Comparison of ENCODE assay signal across 18 cellular contexts in the genomic region with DNA sequence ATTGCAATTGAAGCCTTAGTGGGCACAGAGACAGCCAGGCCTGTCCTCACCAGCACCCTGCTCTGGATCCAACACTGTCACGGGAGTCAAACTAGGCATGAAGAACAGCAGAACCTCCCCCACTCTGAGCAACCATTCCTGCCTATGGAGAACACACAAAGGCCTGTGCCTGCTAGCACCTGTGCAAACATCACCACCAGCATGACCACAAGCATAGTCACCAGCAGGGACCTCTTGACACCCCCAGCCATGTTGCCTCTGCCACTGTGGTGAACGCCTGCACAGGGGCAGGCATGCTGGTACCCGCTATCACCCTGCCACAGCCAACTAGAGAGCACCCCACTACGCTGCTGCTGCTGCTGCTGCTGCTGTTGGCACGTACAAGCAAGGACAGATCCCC. TPM values are rescaled to one million over a fixed set of nuclear protein-coding genes. Genes with fewer than 3 reads are reported as not detected.
DNase-seq lines count a peak whose midpoint lies in the region; ATAC-seq lines count a peak whose summit lies in the region.
"Had no signal": no experiment of that assay in that cellular context is flagged by ENCODE, and none has a peak within 500 bp of the region (broad histone marks: within the 10 kb centered on the region; RNA-seq: fewer than 3 reads in every experiment).

No MANE protein-coding gene starts in this region.

- H3K4me1 Mint-ChIP-seq in naive thymus-derived CD8-positive, alpha-beta T cell = no peaks in the 10 kb centered on the region
- H3K4me1 Mint-ChIP-seq: CD14-positive monocyte had no signal

- POLR2A ChIA-PET in naive thymus-derived CD8-positive, alpha-beta T cell (lab: Charles Lee) = no interaction called here

- H3K27ac Mint-ChIP-seq in naive thymus-derived CD8-positive, alpha-beta T cell = no peak overlapping the region

- peaks cover 4 to 66% (median 30%) of the 10 kb centered on the region in 3 donors for H3K36me3 Mint-ChIP-seq in naive thymus-derived CD8-positive, alpha-beta T cell
- H3K36me3 Mint-ChIP-seq: CD14-positive monocyte had no signal

- H3K27me3 Mint-ChIP-seq in naive thymus-derived CD8-positive, alpha-beta T cell = peaks cover 0 to 5% (median 1%) of the 10 kb centered on the region in 5 donors

- DNase-seq in COLO668 (lab: John Stamatoyannopoulos, UW; ENCODE audit: unreplicated experiment) = peak; percentile 59
- DNase-seq in DMS53 treated with DMSO at 0.1 percent for 48 hours (lab: John Stamatoyannopoulos, UW; ENCODE audit: unreplicated experiment) = peak; percentile 55
- DNase-seq in NCI-H510A treated with DMSO at 0.1 percent for 48 hours (lab: John Stamatoyannopoulos, UW) = peak; percentile 38
- DNase-seq in GDM1 (lab: John Stamatoyannopoulos, UW) = no peak
- DNase-seq in naive thymus-derived CD8-positive, alpha-beta T cell = no peak
- DNase-seq: ACHN, AML-193, Caco-2, DMS153, GM23248, KG1, NCI-H187 treated with DMSO at 0.1 percent for 48 hours, NCI-H2171 treated with DMSO at 0.1 percent for 48 hours, NCI-H524 treated with DMSO at 0.1 percent for 48 hours, SW 1271 had no signal

- ATAC-seq in esophagus mucosa (peak; percentile 66), GM18511 (IDR thresholded peaks at IDR 0.05; ENCODE audit: unreplicated experiment) (no peak)
- no peak for ATAC-seq in naive thymus-derived CD8-positive, alpha-beta T cell

- H3K9me3 Mint-ChIP-seq in naive thymus-derived CD8-positive, alpha-beta T cell = peaks cover 23 to 71% (median 52%) of the 10 kb centered on the region in 9 donors

- H3K4me3 Mint-ChIP-seq in naive thymus-derived CD8-positive, alpha-beta T cell = no peak overlapping the region
- H3K4me3 Mint-ChIP-seq: CD14-positive monocyte had no signal

RNA-seq across cellular contexts. Expression of gene CMC2, which starts 51.7 kb away (rescaled TPM):
- total RNA-seq in esophagus mucosa = 36.3 TPM
- total RNA-seq in naive thymus-derived CD8-positive, alpha-beta T cell = 10 to 100 TPM; 21.1 to 25.0 TPM
- polyA plus RNA-seq in naive thymus-derived CD8-positive, alpha-beta T cell = 10 to 100 TPM; 78.2 to 84.6 (median 80.2) TPM

RNA-seq across cellular contexts. Expression of gene CENPN, which starts 52.0 kb away (rescaled TPM):
- total RNA-seq in esophagus mucosa = 17.6 TPM
- 1 to 10 TPM; 1.4 to 4.0 TPM for total RNA-seq in naive thymus-derived CD8-positive, alpha-beta T cell
- 1 to 10 TPM; 1.7 to 4.5 (median 3.0) TPM for polyA plus RNA-seq in naive thymus-derived CD8-positive, alpha-beta T cell

Comparison
In these comparisons a context has a peak if more than half of its experiments do, and no peak if none do; other contexts are left out.
1. DNase-seq: peak in COLO668 (single experiment), DMS53 treated with DMSO at 0.1 percent for 48 hours (single experiment) and NCI-H510A treated with DMSO at 0.1 percent for 48 hours (single experiment); none in GDM1 (single experiment) and naive thymus-derived CD8-positive, alpha-beta T cell (0 of 10).